11 cellular contexts compared by ENCODE assay signal in the genomic region with DNA sequence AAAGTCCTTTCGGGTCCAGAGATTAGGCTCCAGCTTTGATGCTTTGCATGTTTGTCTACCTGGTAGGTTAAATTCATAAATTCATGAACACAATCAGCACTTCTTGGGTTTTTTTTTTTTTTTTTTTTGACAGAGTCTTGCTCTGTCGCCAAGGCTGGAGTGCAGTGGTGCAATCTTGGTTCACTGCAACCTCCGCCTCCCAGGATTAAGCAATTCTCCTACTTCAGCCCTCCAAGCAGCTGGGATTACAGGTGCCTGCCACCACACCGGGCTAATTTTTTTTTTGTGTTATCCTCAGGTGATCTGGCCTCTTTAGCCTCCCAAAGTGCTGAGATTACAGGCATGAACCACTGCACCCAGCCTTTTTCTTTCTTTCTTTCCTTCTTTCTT. TPM values are rescaled to one million over a fixed set of nuclear protein-coding genes. Genes with fewer than 3 reads are reported as not detected.
A peak's percentile ranks its signal among the peaks of the same experiment; 100 is the strongest.
DNase-seq lines count a peak whose midpoint lies in the region; ATAC-seq, FAIRE-seq and TF ChIP-seq lines count a peak whose summit lies in the region.
"Not testable (repeated sequence)": the region's sequence is repeated elsewhere in the genome, so short reads cannot be mapped to it uniquely, and the experiment has no call there.
"Had no signal": no experiment of that assay in that cellular context is flagged by ENCODE, and none has a peak within 500 bp of the region (broad histone marks: within the 10 kb centered on the region; RNA-seq: fewer than 3 reads in every experiment).

No MANE protein-coding gene starts in this region.

- not testable (repeated sequence) for H3K27me3 ChIP-seq in endodermal cell (ENCODE audit: control insufficient read depth, insufficient read depth, low read length, poor library complexity, severe bottlenecking); HepG2 (ENCODE audit: control insufficient read depth in 1 of 2, insufficient read depth in 2 of 2, low read length in 2 of 2); neutrophil

- H4K20me1 ChIP-seq in HepG2 (ENCODE audit: insufficient read depth, low read length), result not testable (repeated sequence)

- not testable (repeated sequence) for H3K9me3 Mint-ChIP-seq in CD14-positive monocyte, IgD-negative memory B cell, endodermal cell

- H3K27ac Mint-ChIP-seq in CD14-positive monocyte (peak overlapping the region in 6 of 7 donors; percentile 65 to 86 (median 79)), IgD-negative memory B cell (peak overlapping the region in 2 of 3 donors; percentile 73 to 96)
- H3K27ac Mint-ChIP-seq in endodermal cell, result not testable (repeated sequence)

- FAIRE-seq in HepG2 (lab: Jason Lieb, UNC), result not testable (repeated sequence)

- not testable (repeated sequence) for H3K27me3 Mint-ChIP-seq in CD14-positive monocyte (ENCODE audit: low read depth in 3 of 3); IgD-negative memory B cell; endodermal cell (ENCODE audit: insufficient read depth)

- not testable (repeated sequence) for H3K79me2 ChIP-seq in HepG2 (ENCODE audit: insufficient read depth, low read length)

- intact Hi-C loops in CD14-positive monocyte (cut with micrococcal nuclease); HepG2 (cut with micrococcal nuclease; ENCODE audit: unreplicated experiment): not testable (repeated sequence)

- peaks cover 22 to 36% of the 10 kb centered on the region in 2 donors for H3K36me3 Mint-ChIP-seq in CD14-positive monocyte
- H3K36me3 Mint-ChIP-seq in IgD-negative memory B cell, result peaks cover 12% of the 10 kb centered on the region
- H3K36me3 Mint-ChIP-seq in endodermal cell (ENCODE audit: low read depth), result not testable (repeated sequence)

- ATAC-seq in HepG2, result not testable (repeated sequence)

- not testable (repeated sequence) for H3K9ac ChIP-seq in endodermal cell (ENCODE audit: extremely low read depth, low read length, poor library complexity, severe bottlenecking); HepG2 (ENCODE audit: insufficient read depth, low read depth, low read length)

- not testable (repeated sequence) for H3K36me3 ChIP-seq in endodermal cell (ENCODE audit: control insufficient read depth, insufficient read depth, low read length); HepG2 (replicated peaks in 1 of 2; ENCODE audit: control insufficient read depth in 1 of 2, insufficient read depth in 2 of 2, low read length in 2 of 2)
- H3K36me3 ChIP-seq in neutrophil, result peaks cover 21% of the 10 kb centered on the region

- CTCF ChIA-PET in HepG2 (lab: Yijun Ruan, JAX; ENCODE audit: low intra/inter-chr PET ratio, low total read pairs), result not testable (repeated sequence)

- not testable (repeated sequence) for TF ChIP-seq RAD21 in HepG2 (CRISPR knock-in tag; IDR thresholded peaks at IDR 0.05)

- TF ChIP-seq EP300 in HepG2 (IDR thresholded peaks at IDR 0.05; ENCODE audit: low read depth in 2 of 2, low read length in 2 of 2); HepG2 (CRISPR knock-in tag; IDR thresholded peaks at IDR 0.05; ENCODE audit: borderline replicate concordance): not testable (repeated sequence)

- not testable (repeated sequence) for TF ChIP-seq CTCF in CD14-positive monocyte (IDR thresholded peaks at IDR 0.05); endodermal cell (conservative IDR thresholded peaks at IDR 0.05); HepG2 (CRISPR knock-in tag; IDR thresholded peaks at IDR 0.05); neutrophil (IDR thresholded peaks at IDR 0.05)

- not testable (repeated sequence) for H3K4me1 ChIP-seq in endodermal cell (ENCODE audit: control insufficient read depth, insufficient read depth, low read length)
- H3K4me1 ChIP-seq in HepG2 (ENCODE audit: insufficient read depth, low read length), result peaks cover 75% of the 10 kb centered on the region
- peaks cover 76 to 89% of the 10 kb centered on the region in 2 experiments for H3K4me1 ChIP-seq in neutrophil (ENCODE audit: control insufficient read depth in 1 of 2, insufficient read depth in 1 of 2, low read depth in 1 of 2, low read length in 1 of 2)

- H3K4me3 Mint-ChIP-seq in CD14-positive monocyte, endodermal cell: not testable (repeated sequence)
- peak overlapping the region; percentile 61 to 92 (median 88) for H3K4me3 Mint-ChIP-seq in IgD-negative memory B cell

- WGBS in endodermal cell (ENCODE audit: insufficient coverage in 1 of 2, insufficient read length in 1 of 2), 2 experiments, result 94 to 97% methylated on average over 2 to 4 of the region's 4 CpGs
- WGBS in HepG2 (ENCODE audit: low lambda C conversion rate), result 71% methylated on average over 4 of the region's 4 CpGs

- H3K4me1 Mint-ChIP-seq in CD14-positive monocyte (peaks cover 61% of the 10 kb centered on the region), IgD-negative memory B cell (peaks cover 48 to 53% (median 49%) of the 10 kb centered on the region in 3 donors)
- H3K4me1 Mint-ChIP-seq in endodermal cell, result not testable (repeated sequence)

- H3K4me2 ChIP-seq in HepG2 (ENCODE audit: low read depth, low read length), result not testable (repeated sequence)

- in situ Hi-C loops in HepG2 (cut with HindIII; ENCODE audit: extremely low pct_ligation_motif_present, low pct_unique_long_range_greater_than_20kb), result not testable (repeated sequence)

- not testable (repeated sequence) for BruUV-seq in HepG2 (replicated peaks; lab: Mats Ljungman, UMichigan)

- H3K9me3 ChIP-seq in endodermal cell (ENCODE audit: control insufficient read depth, low read length); HepG2 (ENCODE audit: low read length); neutrophil: not testable (repeated sequence)

- not testable (repeated sequence) for TF ChIP-seq POLR2A in HepG2 (IDR thresholded peaks at IDR 0.05; ENCODE audit: insufficient read depth in 1 of 2, low read depth in 2 of 2, low read length in 2 of 2)

- POLR2A ChIA-PET in HepG2 (lab: Yijun Ruan, JAX), result interaction anchor here (0.7 to 2.8 kb wide), 3 partner anchors 190 to 1583 kb away, joined by 3 to 10 read pairs (median 4); no protein-coding TSS in a partner anchor

- H3K4me3 ChIP-seq in endodermal cell (ENCODE audit: low read length); HepG2 (replicated peaks in 1 of 3; ENCODE audit: insufficient read depth in 1 of 3, low read depth in 2 of 3, low read length in 3 of 3): not testable (repeated sequence)
- peak overlapping the region; percentile 93 to 97 for H3K4me3 ChIP-seq in neutrophil (ENCODE audit: low read depth in 1 of 2, low read length in 1 of 2)

- not testable (repeated sequence) for H2AFZ ChIP-seq in HepG2 (ENCODE audit: low read length)

- DNase-seq in CD14-positive monocyte (ENCODE audit: low spot score); HepG2 (ENCODE audit: low spot score): not testable (repeated sequence)
- DNase-seq in SIG-M5 treated with dmso at 0.1 percent for 504 hours (lab: John Stamatoyannopoulos, UW; ENCODE audit: unreplicated experiment), result peak; percentile 31
- peak; percentile 5 for DNase-seq in amniotic epithelial cell (ENCODE audit: low read depth)
- peak; percentile 6 for DNase-seq in endodermal cell

- not testable (repeated sequence) for H3K27ac ChIP-seq in endodermal cell (ENCODE audit: low read depth, low read length); HepG2 (ENCODE audit: extremely low read length, insufficient read depth, low read length)
- peak overlapping the region; percentile 97 for H3K27ac ChIP-seq in neutrophil

RNA-seq across cellular contexts. Expression of a gene that starts 5.1 kb away (rescaled TPM):
- 10 to 100 TPM; 30.6 to 54.8 TPM for polyA plus RNA-seq in CD14-positive monocyte
- 220 TPM for polyA plus RNA-seq in IgD-negative memory B cell
- total RNA-seq in endodermal cell, result 1 to 10 TPM in 1 of 2 donors, under 1 TPM in 1; 0.66 to 3.0 TPM
- polyA plus RNA-seq in endodermal cell (2013, experiment 1 of 2), result 4.5 TPM
- 3.7 TPM for polyA plus RNA-seq in endodermal cell (2013, experiment 2 of 2)
- total RNA-seq in HepG2 (2016; rRNA removed; fragmentation: Illumina TruSeq; extraction: Trizol), result 17.7 and 18.0 TPM in 2 replicates
- total RNA-seq in HepG2 (2016; cell fraction: cytosol; rRNA removed; fragmentation: Illumina TruSeq; extraction: Trizol; ENCODE audit: low read depth), result 4.6 and 5.5 TPM in 2 replicates
- 15.5 and 19.4 TPM in 2 replicates for total RNA-seq in HepG2 (2016; cell fraction: insoluble cytoplasmic fraction; rRNA removed; fragmentation: Illumina TruSeq; extraction: Trizol)
- 12.4 TPM in 2 replicates for total RNA-seq in HepG2 (2016; cell fraction: membrane; rRNA removed; fragmentation: Illumina TruSeq; extraction: Trizol)
- total RNA-seq in HepG2 (2016; cell fraction: nucleus; rRNA removed; fragmentation: Illumina TruSeq; extraction: Trizol), result 15.5 and 17.7 TPM in 2 replicates
- 16.1 and 16.7 TPM in 2 replicates for polyA plus RNA-seq in HepG2 (2011; rRNA removed)
- 7.7 and 8.6 TPM in 2 replicates for polyA plus RNA-seq in HepG2 (2011; cell fraction: cytosol; rRNA removed)
- 55.2 and 72.1 TPM in 2 replicates for polyA plus RNA-seq in HepG2 (2011; cell fraction: nucleus; rRNA removed)
- polyA plus RNA-seq in HepG2 (2012), result 36.4 and 42.1 TPM in 2 replicates
- polyA plus RNA-seq in HepG2 (2016; cell fraction: cytosol; fragmentation: Illumina TruSeq; extraction: Trizol; ENCODE audit: low read depth), result 2.5 and 2.6 TPM in 2 replicates
- 16.3 and 21.7 TPM in 2 replicates for polyA plus RNA-seq in HepG2 (2016; cell fraction: insoluble cytoplasmic fraction; fragmentation: Illumina TruSeq; extraction: Trizol; ENCODE audit: low read depth)
- 8.3 and 8.6 TPM in 2 replicates for polyA plus RNA-seq in HepG2 (2016; cell fraction: membrane; fragmentation: Illumina TruSeq; extraction: Trizol; ENCODE audit: low read depth)
- polyA plus RNA-seq in HepG2 (2016; cell fraction: nucleus; fragmentation: Illumina TruSeq; extraction: Trizol; ENCODE audit: insufficient read depth, low read depth), result 28.7 and 30.7 TPM in 2 replicates
- 0.09 and 29.9 TPM in 2 replicates for polyA minus RNA-seq in HepG2 (2011; rRNA and poly(A)+ RNA removed; ENCODE audit: low replicate concordance)
- polyA minus RNA-seq in HepG2 (2011; cell fraction: cytosol; rRNA and poly(A)+ RNA removed), result 15.4 and 25.3 TPM in 2 replicates
- 36.4 and 40.5 TPM in 2 replicates for polyA minus RNA-seq in HepG2 (2011; cell fraction: nucleus; rRNA and poly(A)+ RNA removed)

RNA-seq across cellular contexts. Expression of a gene that starts 32.7 kb away (rescaled TPM):
- polyA plus RNA-seq in CD14-positive monocyte (not detected), IgD-negative memory B cell (not detected), HepG2 (2011; rRNA removed) (not detected in 2 replicates)
- total RNA-seq in endodermal cell (not detected), HepG2 (2016; rRNA removed; fragmentation: Illumina TruSeq; extraction: Trizol) (not detected in 2 replicates)
- not detected for polyA plus RNA-seq in endodermal cell (2013, experiment 1 of 2)
- not detected for polyA plus RNA-seq in endodermal cell (2013, experiment 2 of 2)
- total RNA-seq in HepG2 (2016; cell fraction: cytosol; rRNA removed; fragmentation: Illumina TruSeq; extraction: Trizol; ENCODE audit: low read depth), result not detected in 2 replicates
- not detected in 2 replicates for total RNA-seq in HepG2 (2016; cell fraction: insoluble cytoplasmic fraction; rRNA removed; fragmentation: Illumina TruSeq; extraction: Trizol)
- total RNA-seq in HepG2 (2016; cell fraction: membrane; rRNA removed; fragmentation: Illumina TruSeq; extraction: Trizol), result not detected in 2 replicates
- not detected in 2 replicates for total RNA-seq in HepG2 (2016; cell fraction: nucleus; rRNA removed; fragmentation: Illumina TruSeq; extraction: Trizol)
- polyA plus RNA-seq in HepG2 (2011; cell fraction: cytosol; rRNA removed), result not detected in 2 replicates
- not detected in 2 replicates for polyA plus RNA-seq in HepG2 (2011; cell fraction: nucleus; rRNA removed)
- not detected in 2 replicates for polyA plus RNA-seq in HepG2 (2012)
- not detected in 2 replicates for polyA plus RNA-seq in HepG2 (2016; cell fraction: cytosol; fragmentation: Illumina TruSeq; extraction: Trizol; ENCODE audit: low read depth)
- polyA plus RNA-seq in HepG2 (2016; cell fraction: insoluble cytoplasmic fraction; fragmentation: Illumina TruSeq; extraction: Trizol; ENCODE audit: low read depth), result not detected in 2 replicates
- not detected in 2 replicates for polyA plus RNA-seq in HepG2 (2016; cell fraction: membrane; fragmentation: Illumina TruSeq; extraction: Trizol; ENCODE audit: low read depth)
- polyA plus RNA-seq in HepG2 (2016; cell fraction: nucleus; fragmentation: Illumina TruSeq; extraction: Trizol; ENCODE audit: insufficient read depth, low read depth), result not detected in 2 replicates
- not detected in 2 replicates for polyA minus RNA-seq in HepG2 (2011; rRNA and poly(A)+ RNA removed; ENCODE audit: low replicate concordance)
- not detected in 2 replicates for polyA minus RNA-seq in HepG2 (2011; cell fraction: cytosol; rRNA and poly(A)+ RNA removed)
- polyA minus RNA-seq in HepG2 (2011; cell fraction: nucleus; rRNA and poly(A)+ RNA removed), result not detected in 2 replicates
- total RNA-seq: A172, H1, LHCN-M2, RPMI7951 had no signal

RNA-seq across cellular contexts. Expression of a gene that starts 52.1 kb away (rescaled TPM):
- polyA plus RNA-seq in CD14-positive monocyte (not detected), IgD-negative memory B cell (not detected), HepG2 (2011; rRNA removed) (36.9 and 40.7 TPM in 2 replicates)
- total RNA-seq in endodermal cell (1 to 10 TPM; 1.8 to 2.9 TPM), HepG2 (2016; rRNA removed; fragmentation: Illumina TruSeq; extraction: Trizol) (11.8 and 14.4 TPM in 2 replicates)
- polyA plus RNA-seq in endodermal cell (2013, experiment 1 of 2), result 2.1 TPM
- 3.7 TPM for polyA plus RNA-seq in endodermal cell (2013, experiment 2 of 2)
- 3.2 and 3.9 TPM in 2 replicates for total RNA-seq in HepG2 (2016; cell fraction: cytosol; rRNA removed; fragmentation: Illumina TruSeq; extraction: Trizol; ENCODE audit: low read depth)
- total RNA-seq in HepG2 (2016; cell fraction: insoluble cytoplasmic fraction; rRNA removed; fragmentation: Illumina TruSeq; extraction: Trizol), result 10.9 and 16.2 TPM in 2 replicates
- total RNA-seq in HepG2 (2016; cell fraction: membrane; rRNA removed; fragmentation: Illumina TruSeq; extraction: Trizol), result 5.7 and 5.8 TPM in 2 replicates
- 16.5 and 17.9 TPM in 2 replicates for total RNA-seq in HepG2 (2016; cell fraction: nucleus; rRNA removed; fragmentation: Illumina TruSeq; extraction: Trizol)
- polyA plus RNA-seq in HepG2 (2011; cell fraction: cytosol; rRNA removed), result 12.8 and 15.9 TPM in 2 replicates
- polyA plus RNA-seq in HepG2 (2011; cell fraction: nucleus; rRNA removed), result 96.4 and 108 TPM in 2 replicates
- polyA plus RNA-seq in HepG2 (2012), result 22.1 and 22.9 TPM in 2 replicates
- 1.4 TPM in 2 replicates for polyA plus RNA-seq in HepG2 (2016; cell fraction: cytosol; fragmentation: Illumina TruSeq; extraction: Trizol; ENCODE audit: low read depth)
- 9.8 and 12.7 TPM in 2 replicates for polyA plus RNA-seq in HepG2 (2016; cell fraction: insoluble cytoplasmic fraction; fragmentation: Illumina TruSeq; extraction: Trizol; ENCODE audit: low read depth)
- polyA plus RNA-seq in HepG2 (2016; cell fraction: membrane; fragmentation: Illumina TruSeq; extraction: Trizol; ENCODE audit: low read depth), result 2.8 and 3.2 TPM in 2 replicates
- polyA plus RNA-seq in HepG2 (2016; cell fraction: nucleus; fragmentation: Illumina TruSeq; extraction: Trizol; ENCODE audit: insufficient read depth, low read depth), result 29.2 and 34.3 TPM in 2 replicates
- 0.44 and 113 TPM in 2 replicates for polyA minus RNA-seq in HepG2 (2011; rRNA and poly(A)+ RNA removed; ENCODE audit: low replicate concordance)
- polyA minus RNA-seq in HepG2 (2011; cell fraction: cytosol; rRNA and poly(A)+ RNA removed), result 17.7 and 20.2 TPM in 2 replicates
- polyA minus RNA-seq in HepG2 (2011; cell fraction: nucleus; rRNA and poly(A)+ RNA removed), result 26.9 and 31.6 TPM in 2 replicates
